18 cellular contexts compared by ENCODE assay signal in the genomic region with DNA sequence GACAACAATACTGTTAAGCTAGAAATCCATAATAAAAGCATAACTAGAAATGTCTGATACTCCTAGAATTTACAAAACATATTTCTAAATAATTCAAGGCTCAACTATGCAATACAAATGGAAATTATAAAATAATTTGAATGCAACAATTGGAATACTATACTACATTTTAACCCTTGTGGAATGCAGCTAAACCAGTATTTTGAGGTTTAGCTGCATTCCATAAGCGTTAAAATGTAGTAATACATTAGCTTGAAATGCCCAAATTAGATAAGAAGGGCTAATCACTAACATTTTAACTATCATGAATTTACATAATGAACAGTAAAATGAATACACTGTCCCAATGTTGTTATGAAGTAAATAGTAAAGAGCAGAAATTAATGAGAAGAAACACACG.
DNase-seq lines count a peak whose midpoint lies in the region; ATAC-seq, FAIRE-seq and TF ChIP-seq lines count a peak whose summit lies in the region.
"Had no signal": no experiment of that assay in that cellular context is flagged by ENCODE, and none has a peak within 500 bp of the region (broad histone marks: within the 10 kb centered on the region; RNA-seq: fewer than 3 reads in every experiment).

No MANE protein-coding gene starts in this region.

- H3K18ac ChIP-seq in mesenchymal stem cell (ENCODE audit: low read depth in 1 of 2, low read length in 2 of 2) = no peak overlapping the region

- H3K9me1 ChIP-seq in keratinocyte (ENCODE audit: control insufficient read depth, extremely low read depth, insufficient read depth, low read length) = no peaks in the 10 kb centered on the region

- H3K4me3 ChIP-seq in mammary epithelial cell (replicated peaks in 1 of 3; ENCODE audit: insufficient read depth in 1 of 3, low read depth in 2 of 3, low read length in 3 of 3) (peak overlapping the region in 1 of 3 experiments; percentile 11), breast epithelium (no peak overlapping the region), RWPE2 (ENCODE audit: severe bottlenecking) (no peak overlapping the region), keratinocyte (ENCODE audit: control insufficient read depth in 2 of 3, extremely low read depth in 1 of 3, insufficient read depth in 2 of 3, low read depth in 1 of 3, low read length in 3 of 3) (peak overlapping the region in 1 of 3 experiments; percentile 43), mesenchymal stem cell (ENCODE audit: insufficient read depth in 1 of 2, low read depth in 1 of 2, low read length in 2 of 2) (no peak overlapping the region), kidney (ENCODE audit: low read length in 2 of 2) (no peak overlapping the region)
- H3K4me3 ChIP-seq: GM12878, HAP-1 had no signal

- FAIRE-seq in keratinocyte (lab: Jason Lieb, UNC) (no peak), kidney (lab: Jason Lieb, UNC) (no peak)
- FAIRE-seq: GM12878, GM18507, GM19239, H1, HepG2, HTR-8/SVneo had no signal

- H4K20me1 ChIP-seq in mammary epithelial cell (ENCODE audit: insufficient read depth, low read length) (no peaks in the 10 kb centered on the region), keratinocyte (ENCODE audit: control insufficient read depth, extremely low read depth, insufficient read depth, low read length) (no peaks in the 10 kb centered on the region)

- no peak overlapping the region for H4K91ac ChIP-seq in mesenchymal stem cell (ENCODE audit: low read length)

- DNase-seq in mammary epithelial cell = peak; percentile 56
- no peak for DNase-seq in breast epithelium (ENCODE audit: low spot score in 2 of 2)
- DNase-seq in RWPE2 (ENCODE audit: low spot score) = no peak
- DNase-seq in keratinocyte (ENCODE audit: low read depth, low spot score) = no peak
- peak; percentile 22 for DNase-seq in renal cortical epithelial cell (ENCODE audit: low read depth)
- no peak for DNase-seq in mesenchymal stem cell
- DNase-seq in Kasumi-1 (lab: John Stamatoyannopoulos, UW) = no peak
- DNase-seq in kidney = no peak
- DNase-seq: CD8-positive, alpha-beta T cell; COR-L47 had no signal

- dilution Hi-C loops in mammary epithelial cell (cut with HindIII; ENCODE audit: low sequenced_read_pairs) (no loop called here), keratinocyte (cut with MboI; ENCODE audit: extremely low pct_ligation_motif_present, low sequenced_read_pairs) (no loop called here)

- in situ Hi-C loops in mammary epithelial cell (cut with MboI; ENCODE audit: low sequenced_read_pairs in 2 of 2) = no loop called here

- H3K36me3 ChIP-seq in mammary epithelial cell (ENCODE audit: insufficient read depth, low read length) = no peaks in the 10 kb centered on the region
- no peaks in the 10 kb centered on the region for H3K36me3 ChIP-seq in breast epithelium
- H3K36me3 ChIP-seq in RWPE2 (ENCODE audit: low read depth) = no peaks in the 10 kb centered on the region
- H3K36me3 ChIP-seq in keratinocyte (ENCODE audit: control insufficient read depth in 2 of 2, extremely low read depth in 1 of 2, insufficient read depth in 2 of 2, low read length in 2 of 2) = no peaks in the 10 kb centered on the region
- H3K36me3 ChIP-seq in mesenchymal stem cell (ENCODE audit: control insufficient read depth in 1 of 2, insufficient read depth in 2 of 2, low read depth in 1 of 2, low read length in 2 of 2) = no peaks in the 10 kb centered on the region
- H3K36me3 ChIP-seq in kidney (ENCODE audit: control insufficient read depth in 1 of 2, insufficient read depth in 2 of 2, low read length in 2 of 2) = no peaks in the 10 kb centered on the region
- H3K36me3 ChIP-seq: HAP-1 had no signal

- no peak overlapping the region for H2AFZ ChIP-seq in mammary epithelial cell (ENCODE audit: low read depth, low read length)
- H2AFZ ChIP-seq in keratinocyte (ENCODE audit: control insufficient read depth, low read length) = peak overlapping the region; percentile 58
- H2AFZ ChIP-seq in mesenchymal stem cell (ENCODE audit: low read depth, low read length) = no peak overlapping the region

- CTCF ChIA-PET in mammary epithelial cell (lab: Charles Lee; ENCODE audit: low non-redundant PET) = no interaction called here

- no peak overlapping the region for H3K9ac ChIP-seq in mammary epithelial cell (ENCODE audit: insufficient read depth, low read length)
- H3K9ac ChIP-seq in keratinocyte (ENCODE audit: control insufficient read depth, extremely low read depth, insufficient read depth, low read length) = no peak overlapping the region
- no peak overlapping the region for H3K9ac ChIP-seq in mesenchymal stem cell (ENCODE audit: low read length)
- no peak overlapping the region for H3K9ac ChIP-seq in kidney (ENCODE audit: low read length in 2 of 2)

- no peaks in the 10 kb centered on the region for H3K79me2 ChIP-seq in mammary epithelial cell (ENCODE audit: insufficient read depth, low read length)
- H3K79me2 ChIP-seq in keratinocyte (ENCODE audit: control insufficient read depth, insufficient read depth, low read length) = no peaks in the 10 kb centered on the region

- 57% methylated on average over 2 of the region's 2 CpGs for whole genome bisulfite sequencing in mammary epithelial cell (ENCODE audit: low coverage, missing lambda C conversion rate)
- no CpG with 5 or more reads among the region's 2 CpGs for WGBS in mesenchymal stem cell

- no TSS peak for BruUV-seq in mammary epithelial cell (replicated peaks; lab: Mats Ljungman, UMichigan)

- no peaks in the 10 kb centered on the region for H3K9me3 ChIP-seq in mammary epithelial cell (replicated peaks; ENCODE audit: insufficient read depth, low read length)
- H3K9me3 ChIP-seq in breast epithelium = no peaks in the 10 kb centered on the region
- no peaks in the 10 kb centered on the region for H3K9me3 ChIP-seq in RWPE2 (ENCODE audit: severe bottlenecking)
- H3K9me3 ChIP-seq in keratinocyte (ENCODE audit: control insufficient read depth, low read depth, low read length) = no peaks in the 10 kb centered on the region
- H3K9me3 ChIP-seq in mesenchymal stem cell (ENCODE audit: control insufficient read depth, low read length) = no peaks in the 10 kb centered on the region
- H3K9me3 ChIP-seq in kidney (ENCODE audit: control insufficient read depth in 1 of 2, low read length in 2 of 2) = no peaks in the 10 kb centered on the region
- H3K9me3 ChIP-seq: HAP-1 had no signal

- TF ChIP-seq CTCF in mammary epithelial cell (conservative IDR thresholded peaks at IDR 0.05 in 1 of 2, IDR thresholded peaks at IDR 0.05 in 1 of 2; ENCODE audit: extremely low read depth in 1 of 2, insufficient read depth in 1 of 2, low read depth in 1 of 2, low read length in 2 of 2) = no peak
- TF ChIP-seq CTCF in breast epithelium (IDR thresholded peaks at IDR 0.05) = no peak
- TF ChIP-seq CTCF in RWPE2 (IDR thresholded peaks at IDR 0.05; ENCODE audit: poor library complexity, severe bottlenecking) = no peak
- TF ChIP-seq CTCF in keratinocyte (optimal IDR thresholded peaks at IDR 0.05 in 1 of 3, IDR thresholded peaks at IDR 0.05 in 1 of 3, conservative IDR thresholded peaks at IDR 0.05 in 1 of 3; ENCODE audit: extremely low read depth in 1 of 3, insufficient read depth in 2 of 3, low read length in 3 of 3) = no peak
- TF ChIP-seq CTCF in kidney (IDR thresholded peaks at IDR 0.05; ENCODE audit: borderline replicate concordance, extremely low read depth, insufficient read depth) = no peak

- no peak overlapping the region for H3K14ac ChIP-seq in mesenchymal stem cell (ENCODE audit: low read length in 2 of 2)

- H2BK5ac ChIP-seq in mesenchymal stem cell (ENCODE audit: low read depth, low read length, poor library complexity, severe bottlenecking) = no peak overlapping the region

- H3K27me3 ChIP-seq in mammary epithelial cell (ENCODE audit: insufficient read depth, low read length) (no peaks in the 10 kb centered on the region), breast epithelium (no peaks in the 10 kb centered on the region), RWPE2 (ENCODE audit: insufficient read depth, poor library complexity, severe bottlenecking) (no peaks in the 10 kb centered on the region), keratinocyte (ENCODE audit: control insufficient read depth, extremely low read depth, insufficient read depth, low read length) (no peaks in the 10 kb centered on the region), mesenchymal stem cell (ENCODE audit: control insufficient read depth in 1 of 2, insufficient read depth in 1 of 2, low read length in 2 of 2) (no peaks in the 10 kb centered on the region)

- intact Hi-C loops in mammary epithelial cell (cut with micrococcal nuclease) (loop anchor here (5.0 kb wide), 1 partner anchor 33 kb away; no protein-coding TSS in a partner anchor), breast epithelium (cut with DNase I; ENCODE audit: low total_unique reads) (no loop called here), kidney (cut with DNase I) (no loop called here)

- no peak overlapping the region for H3K4ac ChIP-seq in mesenchymal stem cell (ENCODE audit: low read depth in 1 of 2, low read length in 2 of 2)

- H2AK5ac ChIP-seq in mesenchymal stem cell (ENCODE audit: low read length, severe bottlenecking) = no peak overlapping the region

- no peak overlapping the region for H2BK120ac ChIP-seq in mesenchymal stem cell (ENCODE audit: low read depth, low read length)

- H2BK12ac ChIP-seq in mesenchymal stem cell (ENCODE audit: low read length in 2 of 2) = no peak overlapping the region

- H3K23ac ChIP-seq in mesenchymal stem cell (ENCODE audit: low read length in 2 of 2) = no peak overlapping the region

- H2BK15ac ChIP-seq in mesenchymal stem cell (ENCODE audit: low read depth, poor library complexity, severe bottlenecking) = no peak overlapping the region

- ATAC-seq in RWPE2 (ENCODE audit: low read depth) = peak; percentile 49; the same call in 1 of the 3 replicates
- ATAC-seq: CD8-positive, alpha-beta T cell; GM12878; HepG2 had no signal

- no peak overlapping the region for H3K27ac ChIP-seq in mammary epithelial cell (ENCODE audit: insufficient read depth, low read depth, low read length)
- no peak overlapping the region for H3K27ac ChIP-seq in breast epithelium
- peak overlapping the region; percentile 31 for H3K27ac ChIP-seq in RWPE2 (ENCODE audit: poor library complexity, severe bottlenecking)
- H3K27ac ChIP-seq in keratinocyte (ENCODE audit: control insufficient read depth, insufficient read depth, low read length) = no peak overlapping the region
- H3K27ac ChIP-seq in mesenchymal stem cell (ENCODE audit: low read length, poor library complexity, severe bottlenecking) = no peak overlapping the region
- H3K27ac ChIP-seq in kidney (ENCODE audit: low read depth in 2 of 2, low read length in 2 of 2) = no peak overlapping the region
- H3K27ac ChIP-seq: 22Rv1 had no signal

- H3K79me1 ChIP-seq in mesenchymal stem cell (replicated peaks; ENCODE audit: low read length, poor library complexity, severe bottlenecking) = no peaks in the 10 kb centered on the region

- TF ChIP-seq POLR2A in breast epithelium (IDR thresholded peaks at IDR 0.05) = no peak

- H4K8ac ChIP-seq in mesenchymal stem cell (ENCODE audit: low read length) = no peak overlapping the region

- H3K4me2 ChIP-seq in mammary epithelial cell (ENCODE audit: insufficient read depth, low read depth, low read length) = peak overlapping the region; percentile 44
- H3K4me2 ChIP-seq in keratinocyte (ENCODE audit: control insufficient read depth, extremely low read depth, insufficient read depth, low read depth, low read length) = peak overlapping the region; percentile 76
- H3K4me2 ChIP-seq in mesenchymal stem cell (ENCODE audit: low read length, poor library complexity, severe bottlenecking) = no peak overlapping the region

- H3K4me1 ChIP-seq in mammary epithelial cell (ENCODE audit: insufficient read depth, low read length) = peaks cover 3% of the 10 kb centered on the region
- no peaks in the 10 kb centered on the region for H3K4me1 ChIP-seq in breast epithelium
- H3K4me1 ChIP-seq in RWPE2 (ENCODE audit: insufficient read depth, poor library complexity, severe bottlenecking) = peaks cover 21% of the 10 kb centered on the region
- H3K4me1 ChIP-seq in keratinocyte (ENCODE audit: control insufficient read depth, extremely low read depth, insufficient read depth, low read length) = peaks cover 6% of the 10 kb centered on the region
- H3K4me1 ChIP-seq in mesenchymal stem cell (ENCODE audit: control insufficient read depth, insufficient read depth, low read depth, low read length) = no peaks in the 10 kb centered on the region
- no peaks in the 10 kb centered on the region for H3K4me1 ChIP-seq in kidney (ENCODE audit: control insufficient read depth in 1 of 2, insufficient read depth in 1 of 2, low read depth in 1 of 2, low read length in 2 of 2)

Comparison
In these comparisons a context has a peak if more than half of its experiments do, and no peak if none do; other contexts are left out.
1. DNase-seq: peak in mammary epithelial cell (single experiment) and renal cortical epithelial cell (single experiment); none in breast epithelium (0 of 2), RWPE2 (single experiment), keratinocyte (single experiment), mesenchymal stem cell (single experiment), Kasumi-1 (0 of 2) and kidney (single experiment).